Comparison of ENCODE assay signal across 10 cellular contexts in genomic region chr6:42140756-42141602, GRCh38. TPM values are rescaled to one million over a fixed set of nuclear protein-coding genes. Genes with fewer than 3 reads are reported as not detected.
DNase-seq lines count a peak whose midpoint lies in the region; ATAC-seq and TF ChIP-seq lines count a peak whose summit lies in the region.
"Had no signal": no experiment of that assay in that cellular context is flagged by ENCODE, and none has a peak within 500 bp of the region (broad histone marks: within the 10 kb centered on the region; RNA-seq: fewer than 3 reads in every experiment).

No MANE protein-coding gene starts in this region.

- H3K27me3 ChIP-seq in HUES6 (ENCODE audit: control insufficient read depth, insufficient read depth, low read length) (no peaks in the 10 kb centered on the region; the same call in 1 of the 2 replicates), brain microvascular endothelial cell (replicated peaks) (no peaks in the 10 kb centered on the region), subcutaneous abdominal adipose tissue (ENCODE audit: control insufficient read depth in 5 of 5, insufficient read depth in 4 of 5, low read length in 5 of 5) (peaks cover 0 to 22% (median 7%) of the 10 kb centered on the region in 5 donors)

- no peak overlapping the region; the same call in 1 of the 2 replicates for H3K27ac ChIP-seq in HUES6 (ENCODE audit: low read depth, low read length)
- peak overlapping the region; percentile 91 for H3K27ac ChIP-seq in brain microvascular endothelial cell
- H3K27ac ChIP-seq in subcutaneous abdominal adipose tissue (ENCODE audit: low read depth, low read length): no peak overlapping the region

- no peak for TF ChIP-seq CTCF in brain microvascular endothelial cell (IDR thresholded peaks at IDR 0.05; ENCODE audit: low read depth, low read length, missing control alignments)

- H3K9ac ChIP-seq in HUES6 (ENCODE audit: low read length) (peak overlapping the region; percentile 85), subcutaneous abdominal adipose tissue (ENCODE audit: low read length in 5 of 5) (peak overlapping the region in 2 of 5 donors; percentile 25 to 64)

- peaks cover 59% of the 10 kb centered on the region for H3K4me1 ChIP-seq in HUES6 (ENCODE audit: control insufficient read depth, insufficient read depth, low read length)
- H3K4me1 ChIP-seq in subcutaneous abdominal adipose tissue (ENCODE audit: control insufficient read depth in 5 of 5, insufficient read depth in 5 of 5, low read length in 5 of 5): peaks cover 0 to 26% (median 20%) of the 10 kb centered on the region in 5 donors

- peak; percentile 70 for ATAC-seq in left lobe of liver
- ATAC-seq in GM21526 (IDR thresholded peaks at IDR 0.05; ENCODE audit: low FRiP score, unreplicated experiment): no peak
- ATAC-seq in GM18867 (IDR thresholded peaks at IDR 0.05; ENCODE audit: unreplicated experiment): no peak

- in situ Hi-C loops in brain microvascular endothelial cell (cut with HindIII; ENCODE audit: low pct_ligation_motif_present, low sequenced_read_pairs): no loop called here

- H3K9me3 ChIP-seq in HUES6 (ENCODE audit: control insufficient read depth, insufficient read depth, low read depth, low read length) (no peaks in the 10 kb centered on the region), subcutaneous abdominal adipose tissue (ENCODE audit: control insufficient read depth in 5 of 5, low read length in 5 of 5) (no peaks in the 10 kb centered on the region)

- DNase-seq in brain microvascular endothelial cell (no peak), left lobe of liver (ENCODE audit: low spot score) (peak; percentile 55)
- no peak for DNase-seq in central memory CD4-positive, alpha-beta T cell
- no peak for DNase-seq in activated CD4-positive, alpha-beta T cell treated with anti-CD3 and anti-CD28 coated beads for 1 hour
- DNase-seq: activated effector memory CD4-positive, alpha-beta T cell treated with anti-CD3 and anti-CD28 coated beads, Interleukin-2, amount 50 U/mL, for 16 hours; T-helper 9 cell had no signal

- H3K36me3 ChIP-seq in HUES6 (ENCODE audit: control insufficient read depth, insufficient read depth, low read length) (no peaks in the 10 kb centered on the region), brain microvascular endothelial cell (replicated peaks) (no peaks in the 10 kb centered on the region), subcutaneous abdominal adipose tissue (ENCODE audit: control insufficient read depth in 5 of 5, insufficient read depth in 5 of 5, low read length in 5 of 5) (no peaks in the 10 kb centered on the region)

- H3K4me3 ChIP-seq in HUES6 (ENCODE audit: low read depth, low read length) (peak overlapping the region; percentile 96), brain microvascular endothelial cell (ENCODE audit: low read depth, low read length) (peak overlapping the region; percentile 70), subcutaneous abdominal adipose tissue (ENCODE audit: low read depth in 1 of 5, low read length in 5 of 5) (peak overlapping the region; percentile 55 to 71 (median 57))

RNA-seq across cellular contexts. Expression of gene C6orf132, which starts 1.4 kb away (rescaled TPM):
- 0.38 TPM for total RNA-seq in left lobe of liver

RNA-seq across cellular contexts. Expression of gene GUCA1A, which starts 32.2 kb away (rescaled TPM):
- not detected for total RNA-seq in left lobe of liver

RNA-seq across cellular contexts. Expression of gene GUCA1B, which starts 53.8 kb away (rescaled TPM):
- 0.81 TPM for total RNA-seq in left lobe of liver
